In genomic region chr5:113514263-113514590, GRCh38 we compare ENCODE assay signal across 8 cellular contexts. TPM values are rescaled to one million over a fixed set of nuclear protein-coding genes. Genes with fewer than 3 reads are reported as not detected.
A peak's percentile ranks its signal among the peaks of the same experiment; 100 is the strongest.
DNase-seq lines count a peak whose midpoint lies in the region; ATAC-seq and TF ChIP-seq lines count a peak whose summit lies in the region.

No MANE protein-coding gene starts in this region.

- peak overlapping the region; percentile 88 to 90 for H3K27ac ChIP-seq in mucosa of rectum (ENCODE audit: low read depth in 2 of 2, low read length in 2 of 2)

- ATAC-seq in HG03439 (IDR thresholded peaks at IDR 0.05; ENCODE audit: unreplicated experiment) (no peak), HG03139 (IDR thresholded peaks at IDR 0.05; ENCODE audit: unreplicated experiment) (no peak), GM18511 (IDR thresholded peaks at IDR 0.05; ENCODE audit: unreplicated experiment) (no peak)

- peak overlapping the region; percentile 79 to 93 for H3K9ac ChIP-seq in mucosa of rectum (ENCODE audit: low read depth in 1 of 2, low read length in 2 of 2)

- H3K9me3 Mint-ChIP-seq in chondrocyte (ENCODE audit: low read depth), result no peaks in the 10 kb centered on the region

- peaks cover 41% of the 10 kb centered on the region for H3K4me1 Mint-ChIP-seq in chondrocyte (ENCODE audit: low read depth)

- no peaks in the 10 kb centered on the region for H3K27me3 ChIP-seq in mucosa of rectum (ENCODE audit: control insufficient read depth in 2 of 2, insufficient read depth in 2 of 2, low read length in 2 of 2)

- H3K36me3 Mint-ChIP-seq in chondrocyte (ENCODE audit: low read depth), result peaks cover 6% of the 10 kb centered on the region

- no peaks in the 10 kb centered on the region for H3K27me3 Mint-ChIP-seq in chondrocyte (ENCODE audit: low read depth)

- peaks cover 3 to 4% of the 10 kb centered on the region in 2 donors for H3K4me1 ChIP-seq in mucosa of rectum (ENCODE audit: control insufficient read depth in 2 of 2, insufficient read depth in 2 of 2, low read length in 2 of 2)

- peak overlapping the region; percentile 83 for H3K4me3 Mint-ChIP-seq in chondrocyte (ENCODE audit: unreplicated experiment)

- peak; percentile 18 for DNase-seq in M059J (ENCODE audit: low read depth)
- DNase-seq in chondrocyte (ENCODE audit: low spot score), result no peak
- no peak for DNase-seq in GF-D8 (lab: John Stamatoyannopoulos, UW)

- no peak for TF ChIP-seq CTCF in GM12875 (IDR thresholded peaks at IDR 0.05; ENCODE audit: borderline replicate concordance, insufficient read depth, low read depth, low read length)
- no peak for TF ChIP-seq CTCF in chondrocyte (IDR thresholded peaks at IDR 0.05)

- peak overlapping the region; percentile 93 for H3K27ac Mint-ChIP-seq in chondrocyte (ENCODE audit: unreplicated experiment)

- H3K9me3 ChIP-seq in mucosa of rectum (ENCODE audit: control insufficient read depth in 2 of 2, low read length in 2 of 2), result no peaks in the 10 kb centered on the region

- peaks cover 0 to 6% of the 10 kb centered on the region in 2 donors for H3K36me3 ChIP-seq in mucosa of rectum (ENCODE audit: control insufficient read depth in 2 of 2, insufficient read depth in 2 of 2, low read length in 2 of 2)

- H3K4me3 ChIP-seq in GM12875 (ENCODE audit: low read depth, low read length) (peak overlapping the region; percentile 70), mucosa of rectum (ENCODE audit: low read length in 2 of 2) (peak overlapping the region; percentile 84 to 90)

RNA-seq across cellular contexts. Expression of gene YTHDC2, which starts 0.7 kb away (rescaled TPM):
- 4.0 and 8.6 TPM in 2 replicates for total RNA-seq in M059J (2014; rRNA removed; shearing (Covaris generic))
- total RNA-seq in chondrocyte, result 19.0 to 25.6 TPM (median 20.1 TPM) in 3 replicates

RNA-seq across cellular contexts. Expression of gene MCC, which starts 26.0 kb away (rescaled TPM):
- 1.9 and 4.6 TPM in 2 replicates for total RNA-seq in M059J (2014; rRNA removed; shearing (Covaris generic))
- 13.2 to 18.6 TPM (median 15.0 TPM) in 3 replicates for total RNA-seq in chondrocyte
